In the genomic region with DNA sequence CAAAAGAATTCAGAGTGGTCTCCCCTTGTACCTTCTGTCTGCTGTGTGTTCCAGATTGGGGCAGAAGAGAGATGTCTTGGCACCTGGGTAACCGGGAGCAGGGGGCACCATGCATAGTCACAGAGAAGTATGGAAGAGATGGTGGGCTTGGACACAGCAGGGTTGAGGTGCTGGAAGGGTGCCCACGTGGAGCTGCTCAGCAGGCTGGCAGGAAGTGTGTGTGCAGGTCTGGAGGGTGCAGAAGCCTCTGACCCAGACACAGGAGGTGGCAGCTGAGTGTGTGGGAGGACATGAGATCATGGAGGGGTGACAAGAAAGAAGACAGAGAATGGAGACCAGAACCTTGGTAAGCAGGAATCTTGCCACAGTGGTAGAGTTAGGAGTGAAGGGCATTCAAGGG, we compare ENCODE assay signal across 10 cellular contexts. TPM values are rescaled to one million over a fixed set of nuclear protein-coding genes. Genes with fewer than 3 reads are reported as not detected.
DNase-seq lines count a peak whose midpoint lies in the region; ATAC-seq and TF ChIP-seq lines count a peak whose summit lies in the region.
"Had no signal": no experiment of that assay in that cellular context is flagged by ENCODE, and none has a peak within 500 bp of the region (broad histone marks: within the 10 kb centered on the region; RNA-seq: fewer than 3 reads in every experiment).

No MANE protein-coding gene starts in this region.

- H3K9me3 ChIP-seq in Panc1 (ENCODE audit: control insufficient read depth, insufficient read depth, low read depth, low read length) = no peaks in the 10 kb centered on the region

- intact Hi-C loops in Panc1 (cut with micrococcal nuclease; ENCODE audit: unreplicated experiment) = no loop called here

- peak overlapping the region; percentile 44; the same call in 1 of the 2 replicates for H3K27ac ChIP-seq in Panc1 (ENCODE audit: low read length)

- H3K9me3 Mint-ChIP-seq in activated naive CD8-positive, alpha-beta T cell treated with anti-CD3 and anti-CD28 coated beads, Interleukin-2, amount 10 ng/mL, durations not matched to agents 7 days and 5 days = no peaks in the 10 kb centered on the region

- no TSS peak for BruUV-seq in Panc1 (replicated peaks; lab: Mats Ljungman, UMichigan)

- no peak for DNase-seq in Panc1 (ENCODE audit: low read depth, low spot score)
- DNase-seq in activated naive CD8-positive, alpha-beta T cell treated with anti-CD3 and anti-CD28 coated beads, Interleukin-2, amount 10 ng/mL, durations not matched to agents 7 days and 5 days = peak; percentile 20
- peak; percentile 17 for DNase-seq in stimulated activated CD8-positive, alpha-beta memory T cell treated with anti-CD3 and anti-CD28 coated beads, Interleukin-12 subunit alpha, Interleukin-12 subunit beta, amount 100 ng/mL, for 4 hours (ENCODE audit: low read depth)
- DNase-seq in NCI-H748 (lab: John Stamatoyannopoulos, UW; ENCODE audit: unreplicated experiment) = no peak
- DNase-seq in ACHN = no peak
- DNase-seq: erythroblast, NCI-H1048 had no signal

- no peak overlapping the region for H3K4me3 Mint-ChIP-seq in activated naive CD8-positive, alpha-beta T cell treated with anti-CD3 and anti-CD28 coated beads, Interleukin-2, amount 10 ng/mL, durations not matched to agents 7 days and 5 days

- ATAC-seq in GM18909 (IDR thresholded peaks at IDR 0.05; ENCODE audit: poor library complexity, unreplicated experiment) (peak; percentile 47), Panc1 (no peak), esophagus mucosa (no peak)
- peak; percentile 56 for ATAC-seq in activated naive CD8-positive, alpha-beta T cell treated with anti-CD3 and anti-CD28 coated beads, Interleukin-2, amount 10 ng/mL, durations not matched to agents 7 days and 5 days (ENCODE audit: low read depth)

- H3K27me3 ChIP-seq in Panc1 (ENCODE audit: control insufficient read depth, insufficient read depth, low read length) = no peaks in the 10 kb centered on the region

- in situ Hi-C loops in Panc1 (cut with HindIII; ENCODE audit: low pct_unique_long_range_greater_than_20kb, low sequenced_read_pairs) (no loop called here), ACHN (cut with HindIII; ENCODE audit: low pct_ligation_motif_present, low pct_unique_long_range_greater_than_20kb, low sequenced_read_pairs) (no loop called here)

- H3K27ac Mint-ChIP-seq in activated naive CD8-positive, alpha-beta T cell treated with anti-CD3 and anti-CD28 coated beads, Interleukin-2, amount 10 ng/mL, durations not matched to agents 7 days and 5 days = peak overlapping the region; percentile 40

- CTCF ChIA-PET in Panc1 (lab: Charles Lee) = no interaction called here

- peaks cover 21% of the 10 kb centered on the region for H3K27me3 Mint-ChIP-seq in activated naive CD8-positive, alpha-beta T cell treated with anti-CD3 and anti-CD28 coated beads, Interleukin-2, amount 10 ng/mL, durations not matched to agents 7 days and 5 days

- H3K4me1 Mint-ChIP-seq in activated naive CD8-positive, alpha-beta T cell treated with anti-CD3 and anti-CD28 coated beads, Interleukin-2, amount 10 ng/mL, durations not matched to agents 7 days and 5 days = peaks cover 12% of the 10 kb centered on the region

- POLR2A ChIA-PET in Panc1 (lab: Charles Lee) = no interaction called here
- POLR2A ChIA-PET in activated naive CD8-positive, alpha-beta T cell treated with anti-CD3 and anti-CD28 coated beads, Interleukin-2, amount 10 ng/mL, durations not matched to agents 7 days and 5 days (lab: Charles Lee) = no interaction called here

- no peak overlapping the region for H3K4me3 ChIP-seq in Panc1 (ENCODE audit: low read depth in 2 of 2, low read length in 2 of 2)

- no peaks in the 10 kb centered on the region for H3K36me3 ChIP-seq in Panc1 (ENCODE audit: control insufficient read depth, insufficient read depth, low read length)

- peaks cover 28% of the 10 kb centered on the region for H3K4me1 ChIP-seq in Panc1 (ENCODE audit: control insufficient read depth, insufficient read depth, low read length)

- H3K36me3 Mint-ChIP-seq in activated naive CD8-positive, alpha-beta T cell treated with anti-CD3 and anti-CD28 coated beads, Interleukin-2, amount 10 ng/mL, durations not matched to agents 7 days and 5 days = peaks cover 2% of the 10 kb centered on the region
- H3K36me3 Mint-ChIP-seq: brain had no signal

- TF ChIP-seq CTCF in Panc1 (IDR thresholded peaks at IDR 0.05) = no peak

RNA-seq across cellular contexts. Expression of a gene that starts 42.3 kb away (rescaled TPM):
- total RNA-seq in Panc1 (2021; ENCODE audit: unreplicated experiment) (30.1 TPM), esophagus mucosa (26.8 TPM)
- 18.3 TPM for polyA plus RNA-seq in Panc1 (2012; ENCODE audit: insufficient read length)
- 10 to 100 TPM; 23.1 to 24.3 TPM for total RNA-seq in activated naive CD8-positive, alpha-beta T cell treated with anti-CD3 and anti-CD28 coated beads, Interleukin-2, amount 10 ng/mL, durations not matched to agents 7 days and 5 days

Comparison
In these comparisons a context has a peak if more than half of its experiments do, and no peak if none do; other contexts are left out.
1. ATAC-seq: peak in GM18909 (single experiment) and activated naive CD8-positive, alpha-beta T cell treated with anti-CD3 and anti-CD28 coated beads, Interleukin-2, amount 10 ng/mL, durations not matched to agents 7 days and 5 days (single experiment); none in Panc1 (single experiment) and esophagus mucosa (single experiment).
2. DNase-seq: peak in activated naive CD8-positive, alpha-beta T cell treated with anti-CD3 and anti-CD28 coated beads, Interleukin-2, amount 10 ng/mL, durations not matched to agents 7 days and 5 days (single experiment) and stimulated activated CD8-positive, alpha-beta memory T cell treated with anti-CD3 and anti-CD28 coated beads, Interleukin-12 subunit alpha, Interleukin-12 subunit beta, amount 100 ng/mL, for 4 hours (single experiment); none in Panc1 (single experiment), NCI-H748 (single experiment) and ACHN (single experiment).